In genomic region chr18:48539406-48540328, GRCh38 we compare ENCODE assay signal across 1 cellular context.
A peak's percentile ranks its signal among the peaks of the same experiment; 100 is the strongest.
TF ChIP-seq lines count a peak whose summit lies in the region.

No MANE protein-coding gene starts in this region.

TF ChIP-seq in HepG2, 621 proteins besides CTCF, POLR2A, EP300 and RAD21 (continued from another document):
- TF ChIP-seq IKZF5 (CRISPR knock-in tag; IDR thresholded peaks at IDR 0.05) (no peak), ZNF510 (CRISPR knock-in tag; IDR thresholded peaks at IDR 0.05; ENCODE audit: low read depth) (no peak), ZBTB3 (CRISPR knock-in tag; IDR thresholded peaks at IDR 0.05; ENCODE audit: borderline replicate concordance, low read depth) (no peak), HNF1A (IDR thresholded peaks at IDR 0.05; ENCODE audit: low read depth) (no peak), HNF1A (CRISPR knock-in tag; IDR thresholded peaks at IDR 0.05; ENCODE audit: borderline replicate concordance) (peak; percentile 40; the same call in 1 of the 2 replicates), HIVEP1 (CRISPR knock-in tag; IDR thresholded peaks at IDR 0.05) (peak; percentile 49; the same call in 1 of the 2 replicates), ZNF747 (CRISPR knock-in tag; IDR thresholded peaks at IDR 0.05; ENCODE audit: borderline replicate concordance) (no peak), ZFP62 (CRISPR knock-in tag; IDR thresholded peaks at IDR 0.05) (no peak), EEA1 (CRISPR knock-in tag; IDR thresholded peaks at IDR 0.05; ENCODE audit: borderline replicate concordance) (no peak), ZNF652 (CRISPR knock-in tag; IDR thresholded peaks at IDR 0.05; ENCODE audit: borderline replicate concordance, low read depth) (no peak), ZNF777 (CRISPR knock-in tag; IDR thresholded peaks at IDR 0.05) (peak; percentile 76), ZFP37 (CRISPR knock-in tag; IDR thresholded peaks at IDR 0.05; ENCODE audit: borderline replicate concordance) (no peak), AGO1 (IDR thresholded peaks at IDR 0.05; ENCODE audit: low read depth, low read length, poor library complexity, severe bottlenecking) (no peak), ZNF709 (CRISPR knock-in tag; IDR thresholded peaks at IDR 0.05) (no peak), CBX2 (IDR thresholded peaks at IDR 0.05; ENCODE audit: low read depth, low read length) (no peak), CBX2 (CRISPR knock-in tag; IDR thresholded peaks at IDR 0.05; ENCODE audit: low read depth) (no peak), CREB1 (IDR thresholded peaks at IDR 0.05) (no peak), CREB1 (CRISPR knock-in tag; IDR thresholded peaks at IDR 0.05) (no peak), ZNF292 (CRISPR knock-in tag; IDR thresholded peaks at IDR 0.05; ENCODE audit: borderline replicate concordance, low read depth) (peak; percentile 60; the same call in 1 of the 2 replicates), GRHL1 (CRISPR knock-in tag; conservative IDR thresholded peaks at IDR 0.05) (no peak), PCBP2 (optimal IDR thresholded peaks at IDR 0.05; ENCODE audit: low read depth, low read length, poor library complexity, severe bottlenecking) (no peak), FOXK2 (IDR thresholded peaks at IDR 0.05) (no peak), ZMYM4 (CRISPR knock-in tag; IDR thresholded peaks at IDR 0.05) (no peak), ZNF646 (CRISPR knock-in tag; IDR thresholded peaks at IDR 0.05) (no peak), FIP1L1 (IDR thresholded peaks at IDR 0.05; ENCODE audit: borderline replicate concordance, insufficient read depth, low read depth, low read length) (no peak), DMTF1 (CRISPR knock-in tag; IDR thresholded peaks at IDR 0.05) (no peak; the same call in 1 of the 2 replicates), FLYWCH1 (CRISPR knock-in tag; IDR thresholded peaks at IDR 0.05) (no peak), CAMTA2 (CRISPR knock-in tag; IDR thresholded peaks at IDR 0.05; ENCODE audit: borderline replicate concordance) (0 out of 2 replicates have a peak, but pooled peaks have one; percentile 57), MIER2 (CRISPR knock-in tag; IDR thresholded peaks at IDR 0.05) (no peak), ZNF333 (CRISPR knock-in tag; IDR thresholded peaks at IDR 0.05; ENCODE audit: borderline replicate concordance) (0 out of 2 replicates have a peak, but pooled peaks have one; percentile 39), BCL6 (CRISPR knock-in tag; IDR thresholded peaks at IDR 0.05) (0 out of 2 replicates have a peak, but pooled peaks have one; percentile 17), SNAI1 (CRISPR knock-in tag; IDR thresholded peaks at IDR 0.05; ENCODE audit: borderline replicate concordance) (no peak)
